In genomic region chr5:37825334-37825915, GRCh38 we compare ENCODE assay signal across 2 cellular contexts.
TF ChIP-seq lines count a peak whose summit lies in the region.

No MANE protein-coding gene starts in this region.

TF ChIP-seq in Ishikawa, 13 proteins besides CTCF, POLR2A, EP300 and RAD21:
- TF ChIP-seq, protein P1, sequence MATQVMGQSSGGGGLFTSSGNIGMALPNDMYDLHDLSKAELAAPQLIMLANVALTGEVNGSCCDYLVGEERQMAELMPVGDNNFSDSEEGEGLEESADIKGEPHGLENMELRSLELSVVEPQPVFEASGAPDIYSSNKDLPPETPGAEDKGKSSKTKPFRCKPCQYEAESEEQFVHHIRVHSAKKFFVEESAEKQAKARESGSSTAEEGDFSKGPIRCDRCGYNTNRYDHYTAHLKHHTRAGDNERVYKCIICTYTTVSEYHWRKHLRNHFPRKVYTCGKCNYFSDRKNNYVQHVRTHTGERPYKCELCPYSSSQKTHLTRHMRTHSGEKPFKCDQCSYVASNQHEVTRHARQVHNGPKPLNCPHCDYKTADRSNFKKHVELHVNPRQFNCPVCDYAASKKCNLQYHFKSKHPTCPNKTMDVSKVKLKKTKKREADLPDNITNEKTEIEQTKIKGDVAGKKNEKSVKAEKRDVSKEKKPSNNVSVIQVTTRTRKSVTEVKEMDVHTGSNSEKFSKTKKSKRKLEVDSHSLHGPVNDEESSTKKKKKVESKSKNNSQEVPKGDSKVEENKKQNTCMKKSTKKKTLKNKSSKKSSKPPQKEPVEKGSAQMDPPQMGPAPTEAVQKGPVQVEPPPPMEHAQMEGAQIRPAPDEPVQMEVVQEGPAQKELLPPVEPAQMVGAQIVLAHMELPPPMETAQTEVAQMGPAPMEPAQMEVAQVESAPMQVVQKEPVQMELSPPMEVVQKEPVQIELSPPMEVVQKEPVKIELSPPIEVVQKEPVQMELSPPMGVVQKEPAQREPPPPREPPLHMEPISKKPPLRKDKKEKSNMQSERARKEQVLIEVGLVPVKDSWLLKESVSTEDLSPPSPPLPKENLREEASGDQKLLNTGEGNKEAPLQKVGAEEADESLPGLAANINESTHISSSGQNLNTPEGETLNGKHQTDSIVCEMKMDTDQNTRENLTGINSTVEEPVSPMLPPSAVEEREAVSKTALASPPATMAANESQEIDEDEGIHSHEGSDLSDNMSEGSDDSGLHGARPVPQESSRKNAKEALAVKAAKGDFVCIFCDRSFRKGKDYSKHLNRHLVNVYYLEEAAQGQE (IDR thresholded peaks at IDR 0.05; ENCODE audit: low read depth), result no peak
- TF ChIP-seq CEBPB (IDR thresholded peaks at IDR 0.05) (no peak), YY1 (IDR thresholded peaks at IDR 0.05; ENCODE audit: low read depth) (no peak), ZBTB7A (IDR thresholded peaks at IDR 0.05; ENCODE audit: low read depth) (no peak), TCF12 (IDR thresholded peaks at IDR 0.05; ENCODE audit: low read depth) (peak; percentile 59; the same call in 1 of the 2 replicates), TEAD4 (IDR thresholded peaks at IDR 0.05) (0 out of 2 replicates have a peak, but pooled peaks have one; percentile 5)

TF ChIP-seq in H1, 55 proteins besides CTCF, POLR2A, EP300 and RAD21:
- TF ChIP-seq SUZ12 (IDR thresholded peaks at IDR 0.05; ENCODE audit: low read length) (no peak), EGR1 (IDR thresholded peaks at IDR 0.05; ENCODE audit: borderline replicate concordance, low read depth, low read length) (no peak), GTF2F1 (IDR thresholded peaks at IDR 0.05; ENCODE audit: borderline replicate concordance, low read depth, low read length) (no peak), CBX5 (IDR thresholded peaks at IDR 0.05; ENCODE audit: low read depth, low read length) (no peak), MAFK (IDR thresholded peaks at IDR 0.05; ENCODE audit: low read depth, low read length) (no peak)
